Comparison of ENCODE assay signal across 8 cellular contexts in the genomic region with DNA sequence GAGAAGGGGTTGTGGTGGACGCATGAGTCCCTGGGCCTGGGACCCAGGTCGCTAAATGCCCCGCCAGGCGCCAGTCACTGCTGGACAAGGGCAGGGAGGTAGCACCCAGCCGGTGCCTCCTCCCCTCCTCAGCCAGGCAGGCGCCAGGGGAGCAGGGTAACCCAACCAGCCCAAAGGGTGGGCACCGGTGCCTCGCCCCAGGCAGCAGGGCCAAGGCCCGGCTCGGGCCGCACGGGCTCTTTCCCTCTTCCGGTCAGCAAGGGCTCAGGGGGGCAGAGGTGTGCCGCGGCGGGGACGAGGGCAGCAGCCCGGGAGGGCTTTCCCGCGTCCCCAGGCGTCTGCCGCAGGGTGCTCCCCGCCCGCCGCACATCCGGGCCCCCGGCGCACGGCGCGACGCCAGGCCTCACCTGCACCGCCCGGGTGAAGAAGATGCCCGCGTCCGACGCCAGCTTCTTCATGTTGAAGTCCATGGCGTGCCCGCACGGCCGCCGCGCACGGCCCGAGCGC. TPM values are rescaled to one million over a fixed set of nuclear protein-coding genes. Genes with fewer than 3 reads are reported as not detected.
DNase-seq lines count a peak whose midpoint lies in the region; ATAC-seq, FAIRE-seq and TF ChIP-seq lines count a peak whose summit lies in the region.

No MANE protein-coding gene starts in this region.

- H3K27ac ChIP-seq in ascending aorta (peak overlapping the region; percentile 82 to 84), keratinocyte (ENCODE audit: control insufficient read depth, insufficient read depth, low read length) (peak overlapping the region; percentile 44)

- peak; percentile 45 for ATAC-seq in HG02938 (IDR thresholded peaks at IDR 0.05; ENCODE audit: unreplicated experiment)
- ATAC-seq in stimulated activated effector memory CD8-positive, alpha-beta T cell treated with anti-CD3 and anti-CD28 coated beads, Interleukin-12 subunit alpha, Interleukin-12 subunit beta, amount 100 ng/mL, for 72 hours, result peak; percentile 83

- DNase-seq in ACHN (peak; percentile 55), GM13976 (ENCODE audit: low spot score) (peak; percentile 60), NCI-H69 (lab: John Stamatoyannopoulos, UW) (peak; percentile 93), ascending aorta (ENCODE audit: low spot score in 2 of 2) (peak in 1 of 2 donors; percentile 74), keratinocyte (ENCODE audit: low read depth, low spot score) (no peak), AG20443 (ENCODE audit: low spot score) (no peak)
- DNase-seq in stimulated activated effector memory CD8-positive, alpha-beta T cell treated with anti-CD3 and anti-CD28 coated beads, Interleukin-12 subunit alpha, Interleukin-12 subunit beta, amount 100 ng/mL, for 72 hours (ENCODE audit: low spot score in 2 of 2), result peak in 1 of 2 donors; percentile 89

- in situ Hi-C loops in ACHN (cut with HindIII; ENCODE audit: low pct_ligation_motif_present, low pct_unique_long_range_greater_than_20kb, low sequenced_read_pairs) (no loop called here), GM13976 (cut with MboI; ENCODE audit: low sequenced_read_pairs, unreplicated experiment) (no loop called here)

- peaks cover 17 to 28% of the 10 kb centered on the region in 2 donors for H3K4me1 ChIP-seq in ascending aorta
- H3K4me1 ChIP-seq in keratinocyte (ENCODE audit: control insufficient read depth, extremely low read depth, insufficient read depth, low read length), result peaks cover 31% of the 10 kb centered on the region

- H3K4me3 ChIP-seq in ascending aorta, result peak overlapping the region; percentile 80 to 84
- H3K4me3 ChIP-seq in keratinocyte (ENCODE audit: control insufficient read depth in 2 of 3, extremely low read depth in 1 of 3, insufficient read depth in 2 of 3, low read depth in 1 of 3, low read length in 3 of 3), result peak overlapping the region; percentile 55 to 78 (median 64)

- peaks cover 24% of the 10 kb centered on the region for H3K79me2 ChIP-seq in keratinocyte (ENCODE audit: control insufficient read depth, insufficient read depth, low read length)

- H3K4me1 Mint-ChIP-seq in stimulated activated effector memory CD8-positive, alpha-beta T cell treated with anti-CD3 and anti-CD28 coated beads, Interleukin-12 subunit alpha, Interleukin-12 subunit beta, amount 100 ng/mL, for 72 hours, result peaks cover 21% of the 10 kb centered on the region

- H3K4me3 Mint-ChIP-seq in stimulated activated effector memory CD8-positive, alpha-beta T cell treated with anti-CD3 and anti-CD28 coated beads, Interleukin-12 subunit alpha, Interleukin-12 subunit beta, amount 100 ng/mL, for 72 hours, result peak overlapping the region; percentile 86

- intact Hi-C loops in ascending aorta (cut with DNase I), result loop anchor here (1.0 to 5.0 kb wide), 5 partner anchors 9 to 165 kb away; a partner anchor contains a TSS

- peaks cover 6% of the 10 kb centered on the region for H3K36me3 Mint-ChIP-seq in stimulated activated effector memory CD8-positive, alpha-beta T cell treated with anti-CD3 and anti-CD28 coated beads, Interleukin-12 subunit alpha, Interleukin-12 subunit beta, amount 100 ng/mL, for 72 hours

- no peak for FAIRE-seq in keratinocyte (lab: Jason Lieb, UNC)

- H3K4me2 ChIP-seq in keratinocyte (ENCODE audit: control insufficient read depth, extremely low read depth, insufficient read depth, low read depth, low read length), result peak overlapping the region; percentile 80

- no peaks in the 10 kb centered on the region for H3K27me3 ChIP-seq in ascending aorta
- no peaks in the 10 kb centered on the region for H3K27me3 ChIP-seq in keratinocyte (ENCODE audit: control insufficient read depth, extremely low read depth, insufficient read depth, low read length)

- peaks cover 6% of the 10 kb centered on the region for H3K9me1 ChIP-seq in keratinocyte (ENCODE audit: control insufficient read depth, extremely low read depth, insufficient read depth, low read length)

- dilution Hi-C loops in keratinocyte (cut with MboI; ENCODE audit: extremely low pct_ligation_motif_present, low sequenced_read_pairs), result no loop called here

- H2AFZ ChIP-seq in keratinocyte (ENCODE audit: control insufficient read depth, low read length), result peak overlapping the region; percentile 44

- peak overlapping the region; percentile 39 for H3K9ac ChIP-seq in keratinocyte (ENCODE audit: control insufficient read depth, extremely low read depth, insufficient read depth, low read length)

- H3K9me3 Mint-ChIP-seq in stimulated activated effector memory CD8-positive, alpha-beta T cell treated with anti-CD3 and anti-CD28 coated beads, Interleukin-12 subunit alpha, Interleukin-12 subunit beta, amount 100 ng/mL, for 72 hours, result no peaks in the 10 kb centered on the region

- H3K36me3 ChIP-seq in ascending aorta, result no peaks in the 10 kb centered on the region
- no peaks in the 10 kb centered on the region for H3K36me3 ChIP-seq in keratinocyte (ENCODE audit: control insufficient read depth in 2 of 2, extremely low read depth in 1 of 2, insufficient read depth in 2 of 2, low read length in 2 of 2)

- TF ChIP-seq CTCF in GM13976 (IDR thresholded peaks at IDR 0.05; ENCODE audit: borderline replicate concordance, control extremely low read depth, extremely low read depth, insufficient read depth, missing control alignments) (no peak), ascending aorta (IDR thresholded peaks at IDR 0.05) (no peak), keratinocyte (optimal IDR thresholded peaks at IDR 0.05 in 1 of 3, IDR thresholded peaks at IDR 0.05 in 1 of 3, conservative IDR thresholded peaks at IDR 0.05 in 1 of 3; ENCODE audit: extremely low read depth in 1 of 3, insufficient read depth in 2 of 3, low read length in 3 of 3) (no peak)

- H3K27ac Mint-ChIP-seq in stimulated activated effector memory CD8-positive, alpha-beta T cell treated with anti-CD3 and anti-CD28 coated beads, Interleukin-12 subunit alpha, Interleukin-12 subunit beta, amount 100 ng/mL, for 72 hours, result peak overlapping the region; percentile 83

- H3K9me3 ChIP-seq in ascending aorta, result no peaks in the 10 kb centered on the region
- H3K9me3 ChIP-seq in keratinocyte (ENCODE audit: control insufficient read depth, low read depth, low read length), result no peaks in the 10 kb centered on the region

- no peaks in the 10 kb centered on the region for H4K20me1 ChIP-seq in keratinocyte (ENCODE audit: control insufficient read depth, extremely low read depth, insufficient read depth, low read length)

RNA-seq across cellular contexts. Expression of a gene that starts 0.4 kb away (rescaled TPM):
- 138 TPM for total RNA-seq in ascending aorta
- 37.1 to 75.7 TPM (median 41.2 TPM) in 3 replicates for polyA plus RNA-seq in keratinocyte
- 62.8 TPM for polyA plus RNA-seq in keratinocyte (2011; ENCODE audit: low read depth)
- 23.7 and 32.8 TPM in 2 replicates for polyA plus RNA-seq in keratinocyte (2011; cell fraction: cytosol; rRNA removed)
- 141 and 164 TPM in 2 replicates for polyA plus RNA-seq in keratinocyte (2011; cell fraction: nucleus; rRNA removed)
- 27.5 and 73.3 TPM in 2 replicates for polyA plus RNA-seq in keratinocyte (2012; ENCODE audit: low replicate concordance)
- polyA minus RNA-seq in keratinocyte, result 27.1 to 46.7 TPM (median 40.4 TPM) in 3 replicates
- 29.7 TPM for polyA minus RNA-seq in keratinocyte (2011; cell fraction: cytosol; rRNA and poly(A)+ RNA removed)
- polyA minus RNA-seq in keratinocyte (2011; cell fraction: nucleus; rRNA and poly(A)+ RNA removed), result 16.1 and 16.6 TPM in 2 replicates

RNA-seq across cellular contexts. Expression of a gene that starts 8.7 kb away (rescaled TPM):
- 39.9 TPM for total RNA-seq in ascending aorta
- 8.5 to 15.0 TPM (median 9.5 TPM) in 3 replicates for polyA plus RNA-seq in keratinocyte
- 3.8 TPM for polyA plus RNA-seq in keratinocyte (2011; ENCODE audit: low read depth)
- 3.6 and 7.1 TPM in 2 replicates for polyA plus RNA-seq in keratinocyte (2011; cell fraction: cytosol; rRNA removed)
- polyA plus RNA-seq in keratinocyte (2011; cell fraction: nucleus; rRNA removed), result 42.9 and 48.3 TPM in 2 replicates
- 10.3 and 14.9 TPM in 2 replicates for polyA plus RNA-seq in keratinocyte (2012; ENCODE audit: low replicate concordance)
- polyA minus RNA-seq in keratinocyte, result 9.5 to 13.6 TPM (median 11.8 TPM) in 3 replicates
- 11.1 TPM for polyA minus RNA-seq in keratinocyte (2011; cell fraction: cytosol; rRNA and poly(A)+ RNA removed)
- 19.4 and 25.4 TPM in 2 replicates for polyA minus RNA-seq in keratinocyte (2011; cell fraction: nucleus; rRNA and poly(A)+ RNA removed)

RNA-seq across cellular contexts. Expression of a gene that starts 53.2 kb away (rescaled TPM):
- total RNA-seq in ascending aorta, result 41.7 TPM
- polyA plus RNA-seq in keratinocyte, result 14.2 to 17.7 TPM (median 16.7 TPM) in 3 replicates
- 8.6 TPM for polyA plus RNA-seq in keratinocyte (2011; ENCODE audit: low read depth)
- 12.0 and 12.3 TPM in 2 replicates for polyA plus RNA-seq in keratinocyte (2011; cell fraction: cytosol; rRNA removed)
- polyA plus RNA-seq in keratinocyte (2011; cell fraction: nucleus; rRNA removed), result 30.2 and 33.2 TPM in 2 replicates
- 10.1 and 14.0 TPM in 2 replicates for polyA plus RNA-seq in keratinocyte (2012; ENCODE audit: low replicate concordance)
- polyA minus RNA-seq in keratinocyte, result 12.3 to 26.1 TPM (median 18.2 TPM) in 3 replicates
- polyA minus RNA-seq in keratinocyte (2011; cell fraction: cytosol; rRNA and poly(A)+ RNA removed), result 13.0 TPM
- polyA minus RNA-seq in keratinocyte (2011; cell fraction: nucleus; rRNA and poly(A)+ RNA removed), result 10.4 and 13.4 TPM in 2 replicates

Comparison
In these comparisons a context has a peak if more than half of its experiments do, and no peak if none do; other contexts are left out.
1. DNase-seq: peak in ACHN (single experiment), GM13976 (single experiment) and NCI-H69 (single experiment); none in keratinocyte (single experiment) and AG20443 (single experiment).